Comparison of ENCODE assay signal across 8 cellular contexts in the genomic region with DNA sequence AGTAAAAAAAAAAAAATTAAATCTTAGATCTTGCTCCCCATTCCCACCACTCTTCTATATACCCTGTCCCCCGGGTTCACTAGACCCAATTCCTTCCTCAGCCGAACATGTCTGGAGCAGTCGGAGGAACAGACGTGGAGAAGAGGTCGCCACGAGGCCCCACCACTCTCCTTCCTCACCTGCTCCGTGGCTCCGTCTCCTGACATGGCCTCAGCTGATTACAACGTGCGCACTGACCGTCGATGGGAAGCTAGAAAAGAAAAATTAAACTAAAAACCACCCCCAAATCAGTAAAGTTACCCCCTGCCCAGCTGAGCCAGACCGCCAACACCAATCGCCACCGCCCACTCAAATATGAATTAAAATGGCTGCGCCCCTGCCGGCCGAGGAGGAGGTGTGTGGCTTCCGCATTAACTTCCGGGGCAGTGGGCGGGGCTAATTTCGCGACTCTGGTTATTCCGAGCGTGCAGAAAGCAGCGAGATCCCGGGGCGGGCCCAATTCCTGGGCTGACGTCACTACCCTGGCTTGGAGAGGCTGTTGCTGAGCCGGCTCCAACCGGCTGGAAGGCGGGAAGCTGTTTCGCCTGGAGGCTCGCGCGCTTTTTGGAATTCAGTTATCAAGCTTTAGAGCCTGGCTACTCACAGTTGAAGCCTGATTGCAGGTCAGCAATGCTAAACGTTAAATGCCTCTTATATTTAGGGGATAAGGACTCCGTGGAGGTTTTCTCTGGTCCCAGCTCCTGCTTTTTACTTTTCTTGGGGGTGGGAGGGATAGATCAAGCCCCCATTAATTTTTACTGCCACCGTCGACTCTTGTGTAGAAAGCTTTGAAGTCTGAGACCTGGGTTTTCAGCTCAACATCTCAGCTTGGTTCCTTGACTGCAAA. TPM values are rescaled to one million over a fixed set of nuclear protein-coding genes. Genes with fewer than 3 reads are reported as not detected.
DNase-seq lines count a peak whose midpoint lies in the region; ATAC-seq, FAIRE-seq and TF ChIP-seq lines count a peak whose summit lies in the region.

A gene (minus strand): TSS at position 361 of the 886 bp plus-strand sequence. CDS start 155 bp downstream, at position 206.

- peak within 1 kb of the TSS; percentile 68 for H2BK20ac ChIP-seq in IMR-90 (ENCODE audit: low read depth, low read length)

- H2AK9ac ChIP-seq in IMR-90 (replicated peaks; ENCODE audit: low read depth, low read length, poor library complexity) = peak within 1 kb of the TSS; percentile 95

- H4K5ac ChIP-seq in IMR-90 (ENCODE audit: low read depth, low read length) = peak within 1 kb of the TSS; percentile 67

- H3K79me1 ChIP-seq in IMR-90 (ENCODE audit: low read depth in 1 of 2, low read length in 2 of 2) = peaks cover 6 to 17% of the 10 kb centered on the region in 2 experiments; a peak in 3 of 4 replicates

- peaks cover 53% of the 10 kb centered on the region for H3K79me2 ChIP-seq in endothelial cell of umbilical vein (ENCODE audit: control insufficient read depth, insufficient read depth, low read length)

- peak within 1 kb of the TSS; percentile 80 for H4K91ac ChIP-seq in IMR-90 (ENCODE audit: insufficient read depth, low read depth, low read length)

- peak within 1 kb of the TSS; percentile 97 for H3K4ac ChIP-seq in IMR-90 (ENCODE audit: low read depth, low read length)

- in situ Hi-C loops in IMR-90 (cut with MboI; ENCODE audit: low sequenced_read_pairs) = no loop called here

- H2AK5ac ChIP-seq in IMR-90 (ENCODE audit: low read depth, low read length) = peak within 1 kb of the TSS; percentile 98

- H3K36me3 ChIP-seq in IMR-90 (ENCODE audit: control insufficient read depth, insufficient read depth, low read length) (no peaks in the 10 kb centered on the region), endothelial cell of umbilical vein (ENCODE audit: control insufficient read depth in 2 of 2, extremely low read depth in 1 of 2, insufficient read depth in 2 of 2, low read length in 2 of 2) (no peaks in the 10 kb centered on the region)

- no peak; the same call in 1 of the 2 replicates for TF ChIP-seq RAD21 in IMR-90 (IDR thresholded peaks at IDR 0.05; ENCODE audit: low read length)

- H3K9ac ChIP-seq in IMR-90 (ENCODE audit: low read depth, low read length) (peak within 1 kb of the TSS; percentile 69), endothelial cell of umbilical vein (replicated peaks; ENCODE audit: extremely low read depth, insufficient read depth, low read length) (peak within 1 kb of the TSS; percentile 100)

- H2BK120ac ChIP-seq in IMR-90 (ENCODE audit: low read depth, low read length) = peak within 1 kb of the TSS; percentile 79

- peak within 1 kb of the TSS; percentile 98 for H3K14ac ChIP-seq in IMR-90 (replicated peaks; ENCODE audit: low read depth, low read length)

- peak within 1 kb of the TSS; percentile 69 for H2BK5ac ChIP-seq in IMR-90 (ENCODE audit: low read depth, low read length, poor library complexity, severe bottlenecking)

- TF ChIP-seq POLR2A in IMR-90 (IDR thresholded peaks at IDR 0.05; ENCODE audit: low read depth, low read length) = peak; percentile 90
- peak; percentile 95 for TF ChIP-seq POLR2A in endothelial cell of umbilical vein (IDR thresholded peaks at IDR 0.05; ENCODE audit: low read depth, low read length)

- ATAC-seq in GM21528 (IDR thresholded peaks at IDR 0.05; ENCODE audit: low FRiP score, unreplicated experiment) = peak; percentile 94
- peak; percentile 97 for ATAC-seq in IMR-90 (ENCODE audit: low read depth)

- BruUV-seq in IMR-90 (replicated peaks; lab: Mats Ljungman, UMichigan) = no TSS peak
- BruUV-seq in endothelial cell of umbilical vein (replicated peaks; lab: Mats Ljungman, UMichigan) = no TSS peak

- peak within 1 kb of the TSS; percentile 90; the same call in 2 of the 3 replicates for H2BK15ac ChIP-seq in IMR-90 (ENCODE audit: low read depth, low read length)

- H3K4me2 ChIP-seq in IMR-90 (ENCODE audit: low read depth, low read length) (peak within 1 kb of the TSS; percentile 100), endothelial cell of umbilical vein (ENCODE audit: insufficient read depth, low read length) (peak within 1 kb of the TSS; percentile 91)

- 1% methylated on average over 17 of the region's 40 CpGs; no CpG with 5 or more reads in 1 of the 2 experiments for WGBS in IMR-90 (ENCODE audit: extremely low coverage in 2 of 2, insufficient read length in 1 of 2), 2 experiments

- H3K4me1 ChIP-seq in IMR-90 (ENCODE audit: control insufficient read depth, insufficient read depth, low read length) (peaks cover 4% of the 10 kb centered on the region), endothelial cell of umbilical vein (ENCODE audit: control insufficient read depth, extremely low read depth, insufficient read depth, low read length) (peaks cover 23% of the 10 kb centered on the region)

- peak; percentile 96 for FAIRE-seq in endothelial cell of umbilical vein (lab: Jason Lieb, UNC)

- H2AFZ ChIP-seq in IMR-90 (replicated peaks; ENCODE audit: low read length, poor library complexity) = peak within 1 kb of the TSS; percentile 91
- H2AFZ ChIP-seq in endothelial cell of umbilical vein (ENCODE audit: low read depth, low read length) = peak within 1 kb of the TSS; percentile 88

- POLR2A ChIA-PET in IMR-90 (lab: Charles Lee; ENCODE audit: unreplicated experiment) (no interaction called here), endothelial cell of umbilical vein (lab: Charles Lee) (interaction anchor here (0.6 kb wide), 1 partner anchor 20 kb away, joined by 3 read pairs; no protein-coding TSS in a partner anchor)

- peak within 1 kb of the TSS; percentile 91 for H3K23ac ChIP-seq in IMR-90 (ENCODE audit: low read depth, low read length)

- CTCF ChIA-PET in IMR-90 (lab: Yijun Ruan, JAX) (interaction anchor here (1.0 kb wide), 1 partner anchor 193 kb away, joined by 3 read pairs; no protein-coding TSS in a partner anchor), endothelial cell of umbilical vein (lab: Charles Lee) (interaction anchor here (0.7 to 1.7 kb wide), 11 partner anchors 10 to 581 kb away, joined by 3 to 7 read pairs (median 3); no protein-coding TSS in a partner anchor)

- peak; percentile 42; the same call in 1 of the 2 replicates for TF ChIP-seq CTCF in IMR-90 (conservative IDR thresholded peaks at IDR 0.05; ENCODE audit: low read depth, low read length)
- TF ChIP-seq CTCF in endothelial cell of umbilical vein (IDR thresholded peaks at IDR 0.05; ENCODE audit: extremely low read depth in 1 of 2, insufficient read depth in 1 of 2, low read depth in 1 of 2, low read length in 2 of 2) = peak; percentile 18 to 38

- H3K56ac ChIP-seq in IMR-90 (ENCODE audit: extremely low read depth, insufficient read depth, low read length) = peak within 1 kb of the TSS; percentile 96

- H3K18ac ChIP-seq in IMR-90 (ENCODE audit: low read depth, low read length) = peak within 1 kb of the TSS; percentile 12; the same call in 1 of the 2 replicates

- H3K27me3 ChIP-seq in IMR-90 (ENCODE audit: control insufficient read depth, insufficient read depth, low read length) = no peaks in the 10 kb centered on the region
- no peaks in the 10 kb centered on the region for H3K27me3 ChIP-seq in endothelial cell of umbilical vein (ENCODE audit: control insufficient read depth in 2 of 2, insufficient read depth in 2 of 2, low read length in 2 of 2)

- H3K9me3 ChIP-seq in IMR-90 (ENCODE audit: control insufficient read depth, insufficient read depth, low read length) (no peaks in the 10 kb centered on the region), endothelial cell of umbilical vein (replicated peaks; ENCODE audit: control insufficient read depth, insufficient read depth, low read length) (no peaks in the 10 kb centered on the region)

- peak within 1 kb of the TSS; percentile 59 for H3K4me3 ChIP-seq in IMR-90 (ENCODE audit: insufficient read depth, low read depth, low read length)
- peak within 1 kb of the TSS; percentile 62 to 100 (median 100) for H3K4me3 ChIP-seq in endothelial cell of umbilical vein (replicated peaks in 1 of 3; ENCODE audit: insufficient read depth in 1 of 3, low read depth in 1 of 3, low read length in 3 of 3)

- DNase-seq in DMS114 treated with DMSO at 0.1 percent for 48 hours (lab: John Stamatoyannopoulos, UW; ENCODE audit: unreplicated experiment) (peak; percentile 88), IMR-90 (peak; percentile 98), OCI-M1 (lab: John Stamatoyannopoulos, UW) (peak; percentile 100), activated T-cell treated with anti-CD3 and anti-CD28 coated beads for 24 hours (ENCODE audit: low read depth) (peak; percentile 97), endothelial cell of umbilical vein (ENCODE audit: low read depth, low spot score) (peak; percentile 99), midbrain (lab: John Stamatoyannopoulos, UW) (peak; percentile 100)
- peak; percentile 88 to 93 for DNase-seq in stimulated activated CD8-positive, alpha-beta memory T cell treated with anti-CD3 and anti-CD28 coated beads, Interleukin-2, amount 100 ng/mL, for 1 hour (ENCODE audit: low read depth in 2 of 2)

- dilution Hi-C loops in IMR-90 (cut with HindIII; ENCODE audit: low sequenced_read_pairs, unreplicated experiment) (no loop called here), endothelial cell of umbilical vein (cut with MboI; ENCODE audit: extremely low pct_ligation_motif_present, low sequenced_read_pairs) (no loop called here)

- peak within 1 kb of the TSS; percentile 91 to 92 for H4K8ac ChIP-seq in IMR-90 (ENCODE audit: low read depth in 2 of 2, low read length in 2 of 2)

- H4K20me1 ChIP-seq in IMR-90 (ENCODE audit: insufficient read depth, low read length) (peaks cover 30% of the 10 kb centered on the region), endothelial cell of umbilical vein (replicated peaks; ENCODE audit: control insufficient read depth, extremely low read depth, insufficient read depth, low read length) (peaks cover 11% of the 10 kb centered on the region)

- 0 out of 2 replicates have a peak, but pooled peaks cover 3% of the 10 kb centered on the region for H3K9me1 ChIP-seq in IMR-90 (ENCODE audit: insufficient read depth, low read length)
- H3K9me1 ChIP-seq in endothelial cell of umbilical vein (replicated peaks; ENCODE audit: control insufficient read depth, extremely low read depth, insufficient read depth, low read length) = no peaks in the 10 kb centered on the region

- intact Hi-C loops in IMR-90 (cut with micrococcal nuclease) (no loop called here), endothelial cell of umbilical vein (cut with micrococcal nuclease) (loop anchor here (1.0 to 5.0 kb wide), 4 partner anchors 97 to 667 kb away; a partner anchor contains a TSS)

- peak within 1 kb of the TSS; percentile 69 for H3K27ac ChIP-seq in IMR-90 (ENCODE audit: insufficient read depth, low read length)
- H3K27ac ChIP-seq in endothelial cell of umbilical vein (ENCODE audit: insufficient read depth, low read depth, low read length) = peak within 1 kb of the TSS; percentile 92

RNA-seq across cellular contexts. Expression of the gene that starts here (rescaled TPM):
- total RNA-seq in IMR-90 (2012; rRNA removed) (14.5 and 31.4 TPM in 2 replicates), endothelial cell of umbilical vein (46.6 and 52.3 TPM in 2 replicates)
- polyA plus RNA-seq in IMR-90 (2012; rRNA removed) (18.0 and 23.4 TPM in 2 replicates), endothelial cell of umbilical vein (11.8 and 18.3 TPM in 2 replicates)
- polyA plus RNA-seq in IMR-90 (2012; cell fraction: cytosol; rRNA removed) = 3.8 and 8.9 TPM in 2 replicates
- 5.1 and 40.1 TPM in 2 replicates for polyA plus RNA-seq in IMR-90 (2012; cell fraction: nucleus; rRNA removed; ENCODE audit: low replicate concordance)
- polyA plus RNA-seq in endothelial cell of umbilical vein (2011; cell fraction: cytosol; rRNA removed) = 20.0 and 23.1 TPM in 2 replicates
- polyA plus RNA-seq in endothelial cell of umbilical vein (2011; cell fraction: nucleus; rRNA removed) = 45.7 and 71.1 TPM in 2 replicates
- polyA plus RNA-seq in endothelial cell of umbilical vein (2012) = 44.1 and 67.2 TPM in 2 replicates
- polyA minus RNA-seq in endothelial cell of umbilical vein = 28.4 and 40.6 TPM in 2 replicates
- polyA minus RNA-seq in endothelial cell of umbilical vein (2011; cell fraction: cytosol; rRNA and poly(A)+ RNA removed) = 9.6 TPM
- 80.1 and 81.5 TPM in 2 replicates for polyA minus RNA-seq in endothelial cell of umbilical vein (2011; cell fraction: nucleus; rRNA and poly(A)+ RNA removed)

Comparison
In these comparisons a context has a peak if more than half of its experiments do, and no peak if none do; other contexts are left out.
1. Peak in every context shown above with its lines: DNase-seq, ATAC-seq, H3K4me3 ChIP-seq and H3K27ac ChIP-seq.